ENCODE assay signal across 8 cellular contexts in the genomic region with DNA sequence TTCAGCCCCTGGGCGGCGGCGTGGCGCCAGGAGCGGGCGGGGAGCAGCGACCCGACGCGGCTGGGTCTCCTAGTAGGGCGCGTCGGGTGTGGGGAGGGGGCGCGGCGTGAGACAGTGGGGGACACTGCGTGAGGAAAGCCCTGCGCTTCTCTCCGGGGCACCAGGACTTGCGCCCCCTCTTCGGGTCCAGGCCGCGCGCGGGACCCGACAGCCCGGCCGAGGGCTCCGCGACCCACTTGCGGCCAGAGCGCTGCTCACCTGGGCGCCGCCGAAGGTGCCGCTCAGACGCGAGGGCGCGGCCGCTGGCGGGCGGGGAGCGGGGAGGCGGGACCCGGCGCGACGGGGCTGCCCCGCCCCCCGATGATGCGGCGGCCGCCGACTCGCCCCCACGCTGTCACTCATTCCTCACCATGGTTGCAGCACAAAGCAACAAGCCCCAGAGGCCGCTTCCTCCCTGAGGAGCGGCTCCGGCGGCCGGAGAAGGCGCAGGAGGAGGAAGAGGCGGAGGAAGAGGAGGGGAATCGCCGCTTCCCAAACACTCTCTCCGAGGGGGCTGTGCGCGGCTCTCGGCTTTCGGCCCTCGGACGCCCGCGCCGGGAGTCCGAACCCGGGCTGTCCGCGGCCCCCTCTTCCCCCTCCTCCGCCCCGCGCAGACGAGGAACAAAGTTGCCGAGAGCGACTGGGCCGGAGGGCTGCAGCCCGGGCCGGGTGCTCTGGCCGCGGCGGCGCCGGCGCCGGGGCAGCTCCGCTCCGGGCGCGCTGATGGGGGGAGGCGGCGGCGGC. TPM values are rescaled to one million over a fixed set of nuclear protein-coding genes. Genes with fewer than 3 reads are reported as not detected.
DNase-seq lines count a peak whose midpoint lies in the region; ATAC-seq and TF ChIP-seq lines count a peak whose summit lies in the region.

A gene with protein sequence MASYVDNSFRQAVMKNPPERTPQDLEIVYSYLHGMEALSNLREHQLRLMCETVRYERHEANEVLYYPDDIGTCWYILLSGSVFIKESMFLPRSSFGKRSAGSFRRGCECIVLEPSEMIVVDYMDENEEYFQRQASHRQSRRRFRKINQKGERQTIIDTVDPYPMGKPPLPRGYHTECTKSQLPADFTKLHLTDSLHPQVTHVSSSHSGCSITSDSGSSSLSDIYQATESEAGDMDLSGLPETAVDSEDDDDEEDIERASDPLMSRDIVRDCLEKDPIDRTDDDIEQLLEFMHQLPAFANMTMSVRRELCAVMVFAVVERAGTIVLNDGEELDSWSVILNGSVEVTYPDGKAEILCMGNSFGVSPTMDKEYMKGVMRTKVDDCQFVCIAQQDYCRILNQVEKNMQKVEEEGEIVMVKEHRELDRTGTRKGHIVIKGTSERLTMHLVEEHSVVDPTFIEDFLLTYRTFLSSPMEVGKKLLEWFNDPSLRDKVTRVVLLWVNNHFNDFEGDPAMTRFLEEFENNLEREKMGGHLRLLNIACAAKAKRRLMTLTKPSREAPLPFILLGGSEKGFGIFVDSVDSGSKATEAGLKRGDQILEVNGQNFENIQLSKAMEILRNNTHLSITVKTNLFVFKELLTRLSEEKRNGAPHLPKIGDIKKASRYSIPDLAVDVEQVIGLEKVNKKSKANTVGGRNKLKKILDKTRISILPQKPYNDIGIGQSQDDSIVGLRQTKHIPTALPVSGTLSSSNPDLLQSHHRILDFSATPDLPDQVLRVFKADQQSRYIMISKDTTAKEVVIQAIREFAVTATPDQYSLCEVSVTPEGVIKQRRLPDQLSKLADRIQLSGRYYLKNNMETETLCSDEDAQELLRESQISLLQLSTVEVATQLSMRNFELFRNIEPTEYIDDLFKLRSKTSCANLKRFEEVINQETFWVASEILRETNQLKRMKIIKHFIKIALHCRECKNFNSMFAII (N-terminal part only) (plus strand): TSS at position 457 of the 783 bp plus-strand sequence. CDS start 1,084 bp downstream, outside the sequence.

- no peaks in the 10 kb centered on the region for H3K27me3 ChIP-seq in muscle layer of colon (ENCODE audit: control insufficient read depth in 1 of 2, insufficient read depth in 2 of 2, low read length in 2 of 2)

- ATAC-seq in GM21717 (IDR thresholded peaks at IDR 0.05; ENCODE audit: unreplicated experiment) = peak; percentile 80

- H3K27me3 Mint-ChIP-seq in activated T-cell treated with anti-CD3 and anti-CD28 coated beads, Interleukin-2, amount 50 U/mL, for 24 hours = peaks cover 13% of the 10 kb centered on the region

- peak; percentile 89 for TF ChIP-seq POLR2A in erythroblast (IDR thresholded peaks at IDR 0.05; ENCODE audit: low read length)

- H3K4me1 Mint-ChIP-seq in activated T-cell treated with anti-CD3 and anti-CD28 coated beads, Interleukin-2, amount 50 U/mL, for 24 hours (ENCODE audit: low read depth) = peaks cover 48% of the 10 kb centered on the region

- H3K4me3 ChIP-seq in Jurkat, Clone E6-1 (ENCODE audit: low read length) = peak within 1 kb of the TSS; percentile 69
- H3K4me3 ChIP-seq in muscle layer of colon (ENCODE audit: low read depth in 1 of 2, low read length in 2 of 2) = peak within 1 kb of the TSS; percentile 79 to 99

- peaks cover 12% of the 10 kb centered on the region for H3K36me3 Mint-ChIP-seq in activated T-cell treated with anti-CD3 and anti-CD28 coated beads, Interleukin-2, amount 50 U/mL, for 24 hours (ENCODE audit: low read depth)

- no peaks in the 10 kb centered on the region for H3K9me3 ChIP-seq in muscle layer of colon (ENCODE audit: low read length)

- peak within 1 kb of the TSS; percentile 98 for H3K27ac ChIP-seq in muscle layer of colon (ENCODE audit: low read depth, low read length)

- no peaks in the 10 kb centered on the region for H3K9me3 Mint-ChIP-seq in activated T-cell treated with anti-CD3 and anti-CD28 coated beads, Interleukin-2, amount 50 U/mL, for 24 hours

- peak within 1 kb of the TSS; percentile 81 for H3K27ac Mint-ChIP-seq in activated T-cell treated with anti-CD3 and anti-CD28 coated beads, Interleukin-2, amount 50 U/mL, for 24 hours

- peaks cover 28% of the 10 kb centered on the region for H3K4me1 ChIP-seq in muscle layer of colon (ENCODE audit: insufficient read depth, low read length)

- peak; percentile 94 for DNase-seq in DMS53 (lab: John Stamatoyannopoulos, UW)
- peak; percentile 78 for DNase-seq in Jurkat, Clone E6-1 (ENCODE audit: low read depth, low spot score)
- peak; percentile 89 for DNase-seq in activated T-cell treated with anti-CD3 and anti-CD28 coated beads, Interleukin-2, amount 50 U/mL, for 24 hours
- DNase-seq in erythroblast (lab: John Stamatoyannopoulos, UW) = peak; percentile 92 to 95
- DNase-seq in stimulated activated CD8-positive, alpha-beta memory T cell treated with anti-CD3 and anti-CD28 coated beads, Interleukin-7, amount 100 ng/mL, for 1 hour (ENCODE audit: low read depth in 2 of 2) = peak; percentile 67 to 68

- H3K9ac ChIP-seq in muscle layer of colon (ENCODE audit: low read length) = peak within 1 kb of the TSS; percentile 50

- no peaks in the 10 kb centered on the region for H3K36me3 ChIP-seq in muscle layer of colon (ENCODE audit: insufficient read depth, low read length)

- peak within 1 kb of the TSS; percentile 82 for H3K4me3 Mint-ChIP-seq in activated T-cell treated with anti-CD3 and anti-CD28 coated beads, Interleukin-2, amount 50 U/mL, for 24 hours

TF ChIP-seq in PFSK-1, 5 proteins besides CTCF, POLR2A, EP300 and RAD21:
- TF ChIP-seq, protein P1, sequence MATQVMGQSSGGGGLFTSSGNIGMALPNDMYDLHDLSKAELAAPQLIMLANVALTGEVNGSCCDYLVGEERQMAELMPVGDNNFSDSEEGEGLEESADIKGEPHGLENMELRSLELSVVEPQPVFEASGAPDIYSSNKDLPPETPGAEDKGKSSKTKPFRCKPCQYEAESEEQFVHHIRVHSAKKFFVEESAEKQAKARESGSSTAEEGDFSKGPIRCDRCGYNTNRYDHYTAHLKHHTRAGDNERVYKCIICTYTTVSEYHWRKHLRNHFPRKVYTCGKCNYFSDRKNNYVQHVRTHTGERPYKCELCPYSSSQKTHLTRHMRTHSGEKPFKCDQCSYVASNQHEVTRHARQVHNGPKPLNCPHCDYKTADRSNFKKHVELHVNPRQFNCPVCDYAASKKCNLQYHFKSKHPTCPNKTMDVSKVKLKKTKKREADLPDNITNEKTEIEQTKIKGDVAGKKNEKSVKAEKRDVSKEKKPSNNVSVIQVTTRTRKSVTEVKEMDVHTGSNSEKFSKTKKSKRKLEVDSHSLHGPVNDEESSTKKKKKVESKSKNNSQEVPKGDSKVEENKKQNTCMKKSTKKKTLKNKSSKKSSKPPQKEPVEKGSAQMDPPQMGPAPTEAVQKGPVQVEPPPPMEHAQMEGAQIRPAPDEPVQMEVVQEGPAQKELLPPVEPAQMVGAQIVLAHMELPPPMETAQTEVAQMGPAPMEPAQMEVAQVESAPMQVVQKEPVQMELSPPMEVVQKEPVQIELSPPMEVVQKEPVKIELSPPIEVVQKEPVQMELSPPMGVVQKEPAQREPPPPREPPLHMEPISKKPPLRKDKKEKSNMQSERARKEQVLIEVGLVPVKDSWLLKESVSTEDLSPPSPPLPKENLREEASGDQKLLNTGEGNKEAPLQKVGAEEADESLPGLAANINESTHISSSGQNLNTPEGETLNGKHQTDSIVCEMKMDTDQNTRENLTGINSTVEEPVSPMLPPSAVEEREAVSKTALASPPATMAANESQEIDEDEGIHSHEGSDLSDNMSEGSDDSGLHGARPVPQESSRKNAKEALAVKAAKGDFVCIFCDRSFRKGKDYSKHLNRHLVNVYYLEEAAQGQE (IDR thresholded peaks at IDR 0.05; ENCODE audit: insufficient read depth in 1 of 2, low read depth in 2 of 2, low read length in 2 of 2) = no peak
- TF ChIP-seq POLR2AphosphoS5 (IDR thresholded peaks at IDR 0.05; ENCODE audit: low read depth, low read length) = peak; percentile 69; the same call in 1 of the 2 replicates
- TF ChIP-seq TAF1 (IDR thresholded peaks at IDR 0.05; ENCODE audit: borderline replicate concordance, insufficient read depth, low read length) = peak; percentile 69; the same call in 1 of the 2 replicates
- TF ChIP-seq FOXP2 (optimal IDR thresholded peaks at IDR 0.05; ENCODE audit: borderline replicate concordance, extremely low read depth, extremely low read length, insufficient read depth) = peak; percentile 78
- TF ChIP-seq SIN3A (IDR thresholded peaks at IDR 0.05; ENCODE audit: borderline replicate concordance, insufficient read depth, low read length) = peak; percentile 86; the same call in 1 of the 2 replicates

RNA-seq across cellular contexts. Expression of the gene that starts here (rescaled TPM):
- 11.6 TPM for polyA plus RNA-seq in Jurkat, Clone E6-1 (2012; ENCODE audit: insufficient read depth, insufficient read length)
- 10.5 TPM for polyA plus RNA-seq in PFSK-1 (2012; ENCODE audit: insufficient read length, low read depth)

Comparison
In these comparisons a context has a peak if more than half of its experiments do, and no peak if none do; other contexts are left out.
1. Peak in every context shown above with its lines: DNase-seq, ATAC-seq, H3K4me3 ChIP-seq and H3K27ac ChIP-seq.